In genomic region chr7:4753610-4754432, GRCh38 we compare ENCODE assay signal across 9 cellular contexts. TPM values are rescaled to one million over a fixed set of nuclear protein-coding genes. Genes with fewer than 3 reads are reported as not detected.
DNase-seq lines count a peak whose midpoint lies in the region; ATAC-seq and TF ChIP-seq lines count a peak whose summit lies in the region.
"Had no signal": no experiment of that assay in that cellular context is flagged by ENCODE, and none has a peak within 500 bp of the region (broad histone marks: within the 10 kb centered on the region; RNA-seq: fewer than 3 reads in every experiment).

No MANE protein-coding gene starts in this region.

- POLR2A ChIA-PET in BJ (lab: Charles Lee), result no interaction called here

- ATAC-seq in HG03280 (IDR thresholded peaks at IDR 0.05; ENCODE audit: unreplicated experiment), result peak; percentile 84
- ATAC-seq in stimulated activated naive CD8-positive, alpha-beta T cell treated with anti-CD3 and anti-CD28 coated beads, Interleukin-15, Interleukin-2, amounts not matched to agents 100 U/mL and 50 U/mL, for 24 hours, result peak; percentile 91

- TF ChIP-seq EP300 in esophagus muscularis mucosa (IDR thresholded peaks at IDR 0.05), result no peak

- H3K27ac ChIP-seq in esophagus muscularis mucosa (replicated peaks in 1 of 4), result peak overlapping the region; percentile 28 to 70 (median 46)

- no peaks in the 10 kb centered on the region for H3K27me3 Mint-ChIP-seq in nephron (ENCODE audit: low read depth)
- H3K27me3 Mint-ChIP-seq: IgD-negative memory B cell had no signal

- H3K27me3 ChIP-seq in BJ (ENCODE audit: control insufficient read depth, insufficient read depth, low read length) (no peaks in the 10 kb centered on the region), NT2/D1 (ENCODE audit: insufficient read depth, insufficient read length) (peaks cover 3% of the 10 kb centered on the region), esophagus muscularis mucosa (no peaks in the 10 kb centered on the region)

- peak; percentile 91 for TF ChIP-seq CTCF in BJ (IDR thresholded peaks at IDR 0.05; ENCODE audit: insufficient read depth, low read depth, low read length)
- TF ChIP-seq CTCF in esophagus muscularis mucosa (IDR thresholded peaks at IDR 0.05), result peak; percentile 87 to 94 (median 93)
- TF ChIP-seq CTCF in nephron (IDR thresholded peaks at IDR 0.05; ENCODE audit: unreplicated experiment in 3 of 3), result peak; percentile 74 to 91 (median 81)

- WGBS in esophagus muscularis mucosa, result 54% methylated on average over 16 of the region's 30 CpGs

- no peak overlapping the region for H3K27ac Mint-ChIP-seq in nephron

- peaks cover 4% of the 10 kb centered on the region for H3K4me1 Mint-ChIP-seq in nephron

- H3K36me3 ChIP-seq in BJ (ENCODE audit: control insufficient read depth, insufficient read depth, low read length) (peaks cover 27% of the 10 kb centered on the region), NT2/D1 (ENCODE audit: insufficient read depth, insufficient read length, low read length) (peaks cover 62% of the 10 kb centered on the region), esophagus muscularis mucosa (peaks cover 34 to 84% (median 51%) of the 10 kb centered on the region in 4 donors)

- peaks cover 30% of the 10 kb centered on the region for H3K36me3 Mint-ChIP-seq in nephron (ENCODE audit: low read depth)

- intact Hi-C loops in esophagus muscularis mucosa (cut with DNase I), result loop anchor here (2.0 to 5.0 kb wide), 2 partner anchors 71 to 112 kb away; partner anchors contain the start of gene FOXK1

- CTCF ChIA-PET in BJ (lab: Yijun Ruan, JAX), result interaction anchor here (0.8 to 2.3 kb wide), 6 partner anchors 29 to 144 kb away, joined by 3 to 11 read pairs (median 4); no protein-coding TSS in a partner anchor

- no peak for DNase-seq in BJ (ENCODE audit: low read depth)
- DNase-seq in GM19238 (ENCODE audit: insufficient read length, low spot score), result peak; percentile 83
- DNase-seq in NT2/D1 (ENCODE audit: low read depth, low spot score), result peak; percentile 77
- peak; percentile 80 for DNase-seq in activated T-cell treated with anti-CD3 and anti-CD28 coated beads for 48 hours (ENCODE audit: low read depth)
- no peak for DNase-seq in esophagus muscularis mucosa (ENCODE audit: extremely low spot score)
- DNase-seq in stimulated activated naive CD8-positive, alpha-beta T cell treated with anti-CD3 and anti-CD28 coated beads, Interleukin-15, Interleukin-2, amounts not matched to agents 100 U/mL and 50 U/mL, for 24 hours, result peak; percentile 92

- H3K4me1 ChIP-seq in NT2/D1 (ENCODE audit: insufficient read depth, insufficient read length) (peaks cover 2% of the 10 kb centered on the region), esophagus muscularis mucosa (peaks cover 18 to 40% (median 32%) of the 10 kb centered on the region in 4 donors)

- H3K9ac ChIP-seq in NT2/D1 (ENCODE audit: insufficient read length, low read depth), result no peak overlapping the region

- TF ChIP-seq POLR2A in esophagus muscularis mucosa (IDR thresholded peaks at IDR 0.05; ENCODE audit: low read depth), result no peak

- no peak overlapping the region for H3K4me3 Mint-ChIP-seq in nephron

- H3K4me3 ChIP-seq in BJ (ENCODE audit: low read depth, low read length) (no peak overlapping the region), NT2/D1 (ENCODE audit: insufficient read length, low read depth) (no peak overlapping the region), esophagus muscularis mucosa (no peak overlapping the region)

- H3K9me3 ChIP-seq in NT2/D1 (ENCODE audit: insufficient read depth, low read length), result no peaks in the 10 kb centered on the region
- no peaks in the 10 kb centered on the region for H3K9me3 ChIP-seq in esophagus muscularis mucosa

- H3K9me3 Mint-ChIP-seq in nephron, result no peaks in the 10 kb centered on the region
- H3K9me3 Mint-ChIP-seq: IgD-negative memory B cell had no signal

RNA-seq across cellular contexts. Expression of gene AP5Z1, which starts 21.6 kb away (rescaled TPM):
- polyA plus RNA-seq in BJ (2011; rRNA removed), result 16.7 and 27.3 TPM in 2 replicates
- polyA minus RNA-seq in BJ (2011; rRNA and poly(A)+ RNA removed), result 9.5 and 12.4 TPM in 2 replicates
- total RNA-seq in esophagus muscularis mucosa, result 10 to 100 TPM; 25.7 to 37.3 (median 31.5) TPM

Comparison
In these comparisons a context has a peak if more than half of its experiments do, and no peak if none do; other contexts are left out.
1. DNase-seq: peak in GM19238 (single experiment), NT2/D1 (single experiment), activated T-cell treated with anti-CD3 and anti-CD28 coated beads for 48 hours (single experiment) and stimulated activated naive CD8-positive, alpha-beta T cell treated with anti-CD3 and anti-CD28 coated beads, Interleukin-15, Interleukin-2, amounts not matched to agents 100 U/mL and 50 U/mL, for 24 hours (single experiment); none in BJ (single experiment) and esophagus muscularis mucosa (single experiment).
2. Peak in every context shown above with its lines, with median percentiles within 50 percentile points of each other: CTCF ChIP-seq.